In genomic region chr4:121692261-121692660, GRCh38 we compare ENCODE assay signal across 1 cellular context.
A peak's percentile ranks its signal among the peaks of the same experiment; 100 is the strongest.
TF ChIP-seq lines count a peak whose summit lies in the region.

No MANE protein-coding gene starts in this region.

TF ChIP-seq in HepG2, 621 proteins besides CTCF, POLR2A, EP300 and RAD21:
- TF ChIP-seq ZNF331 (CRISPR knock-in tag; IDR thresholded peaks at IDR 0.05) (no peak), PBX2 (CRISPR knock-in tag; IDR thresholded peaks at IDR 0.05) (no peak), RBFOX2 (IDR thresholded peaks at IDR 0.05; ENCODE audit: low read depth, low read length) (0 out of 2 replicates have a peak, but pooled peaks have one; percentile 12)
